Comparison of ENCODE assay signal across 19 cellular contexts in the genomic region with DNA sequence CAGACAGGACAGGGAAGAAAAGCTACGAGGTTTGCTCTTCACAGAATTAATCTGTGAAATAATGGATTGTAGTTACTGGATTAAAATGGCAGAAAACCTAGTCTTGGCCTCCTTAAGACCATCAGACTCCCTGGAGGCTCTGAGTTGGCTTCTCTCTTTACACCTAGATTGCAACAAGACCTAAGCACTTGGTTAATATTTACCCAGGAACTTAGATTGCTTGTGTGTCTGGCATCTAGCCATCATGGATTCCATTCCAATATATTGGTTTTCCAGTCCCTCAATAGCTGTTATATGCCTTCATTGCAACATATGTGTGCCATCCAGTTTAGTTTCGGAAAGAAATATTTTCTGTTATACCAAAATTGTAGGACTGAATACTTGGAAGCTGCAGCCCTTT. TPM values are rescaled to one million over a fixed set of nuclear protein-coding genes. Genes with fewer than 3 reads are reported as not detected.
DNase-seq lines count a peak whose midpoint lies in the region; ATAC-seq and TF ChIP-seq lines count a peak whose summit lies in the region.
"Had no signal": no experiment of that assay in that cellular context is flagged by ENCODE, and none has a peak within 500 bp of the region (broad histone marks: within the 10 kb centered on the region; RNA-seq: fewer than 3 reads in every experiment).

No MANE protein-coding gene starts in this region.

- no peaks in the 10 kb centered on the region for H3K27me3 ChIP-seq in gastrocnemius medialis
- H3K27me3 ChIP-seq: BLaER1, vagina had no signal

- no peaks in the 10 kb centered on the region for H3K9me3 ChIP-seq in gastrocnemius medialis
- H3K9me3 ChIP-seq: BLaER1, vagina had no signal

- H3K9me3 Mint-ChIP-seq in brain: peaks cover 0 to 9% (median 0%) of the 10 kb centered on the region in 5 experiments
- no peaks in the 10 kb centered on the region for H3K9me3 Mint-ChIP-seq in osteocyte (ENCODE audit: unreplicated experiment)
- H3K9me3 Mint-ChIP-seq: activated naive CD4-positive, alpha-beta T cell treated with anti-CD3 and anti-CD28 coated beads, Interleukin-2, amount 50 U/mL, for 72 hours; T-cell had no signal

- DNase-seq in NCI-H146 (lab: John Stamatoyannopoulos, UW) (peak; percentile 5), NCI-H146 treated with DMSO at 0.1 percent for 48 hours (lab: John Stamatoyannopoulos, UW; ENCODE audit: unreplicated experiment) (no peak), HuH-7.5 (ENCODE audit: low spot score) (peak; percentile 25), osteocyte (ENCODE audit: extremely low spot score, unreplicated experiment) (no peak), HEK293T (ENCODE audit: extremely low spot score) (no peak), gastrocnemius medialis (no peak)
- DNase-seq: activated CD8-positive, alpha-beta T cell treated with anti-CD3 and anti-CD28 coated beads for 36 hours; activated T-cell treated with anti-CD3 and anti-CD28 coated beads, Interleukin-2, amount 50 U/mL, for 48 hours; HCEC 1CT; NCI-H1092; NCI-H2081; NCI-H510A; T-cell had no signal

- TF ChIP-seq CTCF in brain (conservative IDR thresholded peaks at IDR 0.05): no peak
- TF ChIP-seq CTCF in osteocyte (IDR thresholded peaks at IDR 0.05): no peak
- TF ChIP-seq CTCF in gastrocnemius medialis (IDR thresholded peaks at IDR 0.05 in 4 of 5, conservative IDR thresholded peaks at IDR 0.05 in 1 of 5): no peak

- peak overlapping the region; percentile 55 to 100 (median 100) for H3K27ac Mint-ChIP-seq in brain
- peak overlapping the region; percentile 99 for H3K27ac Mint-ChIP-seq in osteocyte (ENCODE audit: unreplicated experiment)

- no peak for TF ChIP-seq POLR2A in gastrocnemius medialis (IDR thresholded peaks at IDR 0.05)

- H3K4me3 ChIP-seq in gastrocnemius medialis: no peak overlapping the region
- H3K4me3 ChIP-seq: coronary artery, vagina had no signal

- H3K4me1 ChIP-seq in gastrocnemius medialis: peaks cover 18% of the 10 kb centered on the region in 2 donors

- peak overlapping the region in 1 of 4 donors; percentile 98 for H3K27ac ChIP-seq in gastrocnemius medialis

- CTCF ChIA-PET in HEK293T (lab: Yijun Ruan, JAX): interaction anchor here (0.6 to 0.9 kb wide), 2 partner anchors 48 to 161 kb away, joined by 3 to 4 read pairs; no protein-coding TSS in a partner anchor

- H3K4me1 Mint-ChIP-seq in brain: peaks cover 37% of the 10 kb centered on the region
- peaks cover 19% of the 10 kb centered on the region for H3K4me1 Mint-ChIP-seq in osteocyte (ENCODE audit: unreplicated experiment)

- intact Hi-C loops in gastrocnemius medialis (cut with DNase I; ENCODE audit: low total_unique reads): loop anchor here (5.0 kb wide), 2 partner anchors 230 to 310 kb away; a partner anchor contains a TSS

- no peaks in the 10 kb centered on the region for H3K36me3 Mint-ChIP-seq in brain
- peaks cover 2% of the 10 kb centered on the region for H3K36me3 Mint-ChIP-seq in osteocyte (ENCODE audit: unreplicated experiment)
- H3K36me3 Mint-ChIP-seq: T-cell had no signal

- H3K36me3 ChIP-seq in gastrocnemius medialis: no peaks in the 10 kb centered on the region
- H3K36me3 ChIP-seq: BLaER1, vagina had no signal

- peak overlapping the region; percentile 16 to 94 (median 72) for H3K4me3 Mint-ChIP-seq in brain
- H3K4me3 Mint-ChIP-seq in osteocyte (ENCODE audit: unreplicated experiment): no peak overlapping the region

- peaks cover 6% of the 10 kb centered on the region for H3K27me3 Mint-ChIP-seq in brain
- H3K27me3 Mint-ChIP-seq in osteocyte (ENCODE audit: unreplicated experiment): no peaks in the 10 kb centered on the region
- H3K27me3 Mint-ChIP-seq: activated CD8-positive, alpha-beta T cell treated with anti-CD3 and anti-CD28 coated beads for 36 hours; T-cell had no signal

- no peak for ATAC-seq in gastrocnemius medialis
- ATAC-seq in GM21515 (IDR thresholded peaks at IDR 0.05; ENCODE audit: unreplicated experiment): no peak
- ATAC-seq: activated CD8-positive, alpha-beta T cell treated with anti-CD3 and anti-CD28 coated beads for 36 hours; activated naive CD4-positive, alpha-beta T cell treated with anti-CD3 and anti-CD28 coated beads, Interleukin-2, amount 50 U/mL, for 72 hours; T-cell had no signal

- in situ Hi-C loops in gastrocnemius medialis (cut with MboI; ENCODE audit: low sequenced_read_pairs in 4 of 4): no loop called here

- POLR2A ChIA-PET in HEK293T (lab: Yijun Ruan, JAX): interaction anchor here (2.2 kb wide), 1 partner anchor 227 kb away, joined by 6 read pairs; no protein-coding TSS in a partner anchor

TF ChIP-seq in HEK293T, 16 proteins besides CTCF, POLR2A, EP300 and RAD21:
- TF ChIP-seq ZNF384 (IDR thresholded peaks at IDR 0.05) (no peak), SP1 (IDR thresholded peaks at IDR 0.05) (no peak), HDGF (IDR thresholded peaks at IDR 0.05; ENCODE audit: borderline replicate concordance) (no peak), ARNT (IDR thresholded peaks at IDR 0.05) (no peak), FOXM1 (IDR thresholded peaks at IDR 0.05; ENCODE audit: borderline replicate concordance) (no peak), ELF4 (IDR thresholded peaks at IDR 0.05) (no peak), TARDBP (IDR thresholded peaks at IDR 0.05) (no peak), FOXA1 (IDR thresholded peaks at IDR 0.05) (no peak), LEF1 (IDR thresholded peaks at IDR 0.05; ENCODE audit: borderline replicate concordance) (no peak), SUZ12 (IDR thresholded peaks at IDR 0.05) (no peak), NFRKB (IDR thresholded peaks at IDR 0.05) (no peak)
- TF ChIP-seq, protein P1, sequence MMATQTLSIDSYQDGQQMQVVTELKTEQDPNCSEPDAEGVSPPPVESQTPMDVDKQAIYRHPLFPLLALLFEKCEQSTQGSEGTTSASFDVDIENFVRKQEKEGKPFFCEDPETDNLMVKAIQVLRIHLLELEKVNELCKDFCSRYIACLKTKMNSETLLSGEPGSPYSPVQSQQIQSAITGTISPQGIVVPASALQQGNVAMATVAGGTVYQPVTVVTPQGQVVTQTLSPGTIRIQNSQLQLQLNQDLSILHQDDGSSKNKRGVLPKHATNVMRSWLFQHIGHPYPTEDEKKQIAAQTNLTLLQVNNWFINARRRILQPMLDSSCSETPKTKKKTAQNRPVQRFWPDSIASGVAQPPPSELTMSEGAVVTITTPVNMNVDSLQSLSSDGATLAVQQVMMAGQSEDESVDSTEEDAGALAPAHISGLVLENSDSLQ (IDR thresholded peaks at IDR 0.05): no peak

RNA-seq across cellular contexts. Expression of a gene that starts 1.9 kb away (rescaled TPM):
- polyA plus RNA-seq in brain (ENCODE audit: insufficient read depth, low read depth, low replicate concordance): 11.5 TPM
- total RNA-seq in osteocyte: 40.8 and 43.4 TPM in 2 replicates
- 10 to 100 TPM; 20.4 to 38.3 (median 33.2) TPM for total RNA-seq in gastrocnemius medialis

Comparison
In these comparisons a context has a peak if more than half of its experiments do, and no peak if none do; other contexts are left out.
1. DNase-seq: peak in NCI-H146 (single experiment) and HuH-7.5 (single experiment); none in NCI-H146 treated with DMSO at 0.1 percent for 48 hours (single experiment), osteocyte (single experiment), HEK293T (single experiment) and gastrocnemius medialis (0 of 2).